ENCODE assay signal across 8 cellular contexts in genomic region chr17:28896491-28896883, GRCh38. TPM values are rescaled to one million over a fixed set of nuclear protein-coding genes. Genes with fewer than 3 reads are reported as not detected.
DNase-seq lines count a peak whose midpoint lies in the region; TF ChIP-seq lines count a peak whose summit lies in the region.

No MANE protein-coding gene starts in this region.

- TF ChIP-seq CTCF in fibroblast of lung (conservative IDR thresholded peaks at IDR 0.05 in 1 of 2, IDR thresholded peaks at IDR 0.05 in 1 of 2; ENCODE audit: low read depth in 1 of 2, low read length in 2 of 2): no peak
- no peak for TF ChIP-seq CTCF in retinal pigment epithelial cell (conservative IDR thresholded peaks at IDR 0.05; ENCODE audit: low read depth, low read length)
- TF ChIP-seq CTCF in GM20000 (IDR thresholded peaks at IDR 0.05; ENCODE audit: extremely low read depth, missing control alignments): no peak

- H3K4me1 ChIP-seq in SJSA1 (replicated peaks): peaks cover 21% of the 10 kb centered on the region
- H3K4me1 ChIP-seq in fibroblast of lung (ENCODE audit: control insufficient read depth, extremely low read depth, insufficient read depth, low read length): peaks cover 12% of the 10 kb centered on the region

- peak overlapping the region; percentile 63 for H3K4me3 ChIP-seq in GM08714 (ENCODE audit: low read length)
- peak overlapping the region; percentile 83 for H3K4me3 ChIP-seq in SJSA1
- peak overlapping the region; percentile 59 to 97 (median 79) for H3K4me3 ChIP-seq in fibroblast of lung (replicated peaks in 1 of 4; ENCODE audit: control extremely low read depth in 1 of 4, insufficient read depth in 1 of 4, low read depth in 3 of 4, low read length in 4 of 4)
- peak overlapping the region; percentile 78 for H3K4me3 ChIP-seq in retinal pigment epithelial cell (ENCODE audit: low read length)

- H3K27me3 ChIP-seq in SJSA1 (replicated peaks) (no peaks in the 10 kb centered on the region), fibroblast of lung (ENCODE audit: control insufficient read depth, insufficient read depth, low read length) (no peaks in the 10 kb centered on the region)

- H3K4me2 ChIP-seq in fibroblast of lung (ENCODE audit: extremely low read depth, insufficient read depth, low read length): peak overlapping the region; percentile 85

- DNase-seq in SJSA1 (ENCODE audit: low read depth in 1 of 2, low spot score in 2 of 2): no peak
- DNase-seq in fibroblast of lung (ENCODE audit: low read depth in 2 of 2): peak in 1 of 2 donors; percentile 3
- DNase-seq in retinal pigment epithelial cell (ENCODE audit: low read depth): no peak
- DNase-seq in GM20000 (ENCODE audit: low spot score): no peak
- DNase-seq in NCI-H69 (lab: John Stamatoyannopoulos, UW): no peak
- no peak for DNase-seq in DMS114 treated with DMSO at 0.1 percent for 48 hours (lab: John Stamatoyannopoulos, UW; ENCODE audit: unreplicated experiment)
- DNase-seq in NCI-H1092 (lab: John Stamatoyannopoulos, UW): no peak

- H3K27ac ChIP-seq in SJSA1 (no peak overlapping the region), fibroblast of lung (ENCODE audit: insufficient read depth, low read length) (no peak overlapping the region)

- H4K20me1 ChIP-seq in fibroblast of lung (ENCODE audit: control insufficient read depth, extremely low read depth, insufficient read depth, low read length): no peaks in the 10 kb centered on the region

- H2AFZ ChIP-seq in fibroblast of lung (ENCODE audit: low read length): no peak overlapping the region

- peaks cover 7% of the 10 kb centered on the region for H3K9me3 ChIP-seq in SJSA1 (replicated peaks)
- no peaks in the 10 kb centered on the region for H3K9me3 ChIP-seq in fibroblast of lung (ENCODE audit: control insufficient read depth, insufficient read depth, low read depth, low read length)

- H3K36me3 ChIP-seq in SJSA1: peaks cover 12% of the 10 kb centered on the region; the same call in 1 of the 2 replicates
- peaks cover 3% of the 10 kb centered on the region for H3K36me3 ChIP-seq in fibroblast of lung (ENCODE audit: control insufficient read depth, insufficient read depth, low read length)

- H3K9ac ChIP-seq in fibroblast of lung (ENCODE audit: insufficient read depth, low read length): no peak overlapping the region

- peaks cover 9% of the 10 kb centered on the region for H3K79me2 ChIP-seq in fibroblast of lung (ENCODE audit: control insufficient read depth, insufficient read depth, low read length)

RNA-seq across cellular contexts. Expression of gene FLOT2, which starts 1.0 kb away (rescaled TPM):
- total RNA-seq in SJSA1 (2014; rRNA removed; shearing (Covaris generic)): 13.4 and 18.3 TPM in 2 replicates
- 39.8 and 48.9 TPM in 2 replicates for total RNA-seq in fibroblast of lung
- 81.1 and 95.4 TPM in 2 replicates for polyA plus RNA-seq in fibroblast of lung
- 90.5 and 106 TPM in 2 replicates for polyA plus RNA-seq in fibroblast of lung (2012)
- polyA minus RNA-seq in fibroblast of lung (ENCODE audit: low replicate concordance): 265 and 289 TPM in 2 replicates

RNA-seq across cellular contexts. Expression of gene DHRS13, which starts 6.4 kb away (rescaled TPM):
- 11.7 and 12.7 TPM in 2 replicates for total RNA-seq in SJSA1 (2014; rRNA removed; shearing (Covaris generic))
- 6.9 and 7.8 TPM in 2 replicates for total RNA-seq in fibroblast of lung
- polyA plus RNA-seq in fibroblast of lung: 2.6 and 4.6 TPM in 2 replicates
- 1.1 and 2.9 TPM in 2 replicates for polyA plus RNA-seq in fibroblast of lung (2012)
- 1.6 and 2.1 TPM in 2 replicates for polyA minus RNA-seq in fibroblast of lung (ENCODE audit: low replicate concordance)

RNA-seq across cellular contexts. Expression of gene ERAL1, which starts 41.7 kb away (rescaled TPM):
- total RNA-seq in SJSA1 (2014; rRNA removed; shearing (Covaris generic)): 32.0 and 55.6 TPM in 2 replicates
- 20.8 and 25.4 TPM in 2 replicates for total RNA-seq in fibroblast of lung
- polyA plus RNA-seq in fibroblast of lung: 39.0 and 55.7 TPM in 2 replicates
- polyA plus RNA-seq in fibroblast of lung (2012): 30.0 and 48.0 TPM in 2 replicates
- 83.6 and 190 TPM in 2 replicates for polyA minus RNA-seq in fibroblast of lung (ENCODE audit: low replicate concordance)

RNA-seq across cellular contexts. Expression of gene FAM222B, which starts 53.9 kb away (rescaled TPM):
- 5.0 and 5.2 TPM in 2 replicates for total RNA-seq in SJSA1 (2014; rRNA removed; shearing (Covaris generic))
- total RNA-seq in fibroblast of lung: 1.8 and 2.8 TPM in 2 replicates
- polyA plus RNA-seq in fibroblast of lung: 9.0 and 10.5 TPM in 2 replicates
- polyA plus RNA-seq in fibroblast of lung (2012): 8.1 and 8.7 TPM in 2 replicates
- 12.8 and 24.5 TPM in 2 replicates for polyA minus RNA-seq in fibroblast of lung (ENCODE audit: low replicate concordance)

RNA-seq across cellular contexts. Expression of gene PHF12, which starts 54.8 kb away (rescaled TPM):
- total RNA-seq in SJSA1 (2014; rRNA removed; shearing (Covaris generic)): 16.7 and 28.5 TPM in 2 replicates
- 9.0 and 14.2 TPM in 2 replicates for total RNA-seq in fibroblast of lung
- polyA plus RNA-seq in fibroblast of lung: 10.1 and 11.9 TPM in 2 replicates
- 13.9 and 15.3 TPM in 2 replicates for polyA plus RNA-seq in fibroblast of lung (2012)
- polyA minus RNA-seq in fibroblast of lung (ENCODE audit: low replicate concordance): 117 and 121 TPM in 2 replicates
